In genomic region chr12:45726594-45727300, GRCh38 we compare ENCODE assay signal across 8 cellular contexts. TPM values are rescaled to one million over a fixed set of nuclear protein-coding genes. Genes with fewer than 3 reads are reported as not detected.
DNase-seq lines count a peak whose midpoint lies in the region; ATAC-seq and TF ChIP-seq lines count a peak whose summit lies in the region.

No MANE protein-coding gene starts in this region.

- intact Hi-C loops in stomach (cut with DNase I; ENCODE audit: low total_unique reads): no loop called here

- peak overlapping the region; percentile 96 for H3K9ac ChIP-seq in endodermal cell (ENCODE audit: extremely low read depth, low read length, poor library complexity, severe bottlenecking)

- 0% methylated on average over 11 to 42 of the region's 42 CpGs for WGBS in endodermal cell (ENCODE audit: insufficient coverage in 1 of 2, insufficient read length in 1 of 2), 2 experiments
- 0 to 1% (median 1%) methylated on average over 30 to 42 of the region's 42 CpGs for WGBS in stomach, 5 donors

- no peak for TF ChIP-seq EP300 in stomach (IDR thresholded peaks at IDR 0.05)

- peaks cover 5% of the 10 kb centered on the region for H3K4me1 Mint-ChIP-seq in endodermal cell

- TF ChIP-seq CTCF in LNCaP clone FGC (IDR thresholded peaks at IDR 0.05; ENCODE audit: control insufficient read depth, extremely low read depth, insufficient read depth) (no peak), endodermal cell (conservative IDR thresholded peaks at IDR 0.05) (no peak), stomach (IDR thresholded peaks at IDR 0.05) (no peak)

- no peak for TF ChIP-seq POLR2A in stomach (IDR thresholded peaks at IDR 0.05)
- TF ChIP-seq POLR2A in GM18505 (IDR thresholded peaks at IDR 0.05; ENCODE audit: borderline replicate concordance, extremely low read depth, insufficient read depth, insufficient read length): no peak

- no peaks in the 10 kb centered on the region for H3K36me3 ChIP-seq in endodermal cell (ENCODE audit: control insufficient read depth, insufficient read depth, low read length)
- no peaks in the 10 kb centered on the region for H3K36me3 ChIP-seq in stomach

- H3K27me3 Mint-ChIP-seq in endodermal cell (ENCODE audit: insufficient read depth): peaks cover 31% of the 10 kb centered on the region

- ATAC-seq in GM21825 (IDR thresholded peaks at IDR 0.05; ENCODE audit: unreplicated experiment) (no peak), GM18505 (IDR thresholded peaks at IDR 0.05; ENCODE audit: unreplicated experiment) (no peak)

- H3K9me3 ChIP-seq in endodermal cell (ENCODE audit: control insufficient read depth, low read length) (no peaks in the 10 kb centered on the region), stomach (no peaks in the 10 kb centered on the region)

- H3K27ac ChIP-seq in endodermal cell (ENCODE audit: low read depth, low read length) (peak overlapping the region; percentile 92), stomach (peak overlapping the region; percentile 91 to 100 (median 99))

- no peaks in the 10 kb centered on the region for H3K4me1 ChIP-seq in endodermal cell (ENCODE audit: control insufficient read depth, insufficient read depth, low read length)
- peaks cover 11 to 53% (median 33%) of the 10 kb centered on the region in 4 donors for H3K4me1 ChIP-seq in stomach

- H3K27me3 ChIP-seq in endodermal cell (ENCODE audit: control insufficient read depth, insufficient read depth, low read length, poor library complexity, severe bottlenecking) (peaks cover 44% of the 10 kb centered on the region), stomach (no peaks in the 10 kb centered on the region)

- peak overlapping the region; percentile 93 for H3K4me3 Mint-ChIP-seq in endodermal cell

- H3K27ac Mint-ChIP-seq in endodermal cell: peak overlapping the region; percentile 99

- no peaks in the 10 kb centered on the region for H3K9me3 Mint-ChIP-seq in endodermal cell

- H3K4me3 ChIP-seq in LNCaP clone FGC (ENCODE audit: low read depth, low read length) (peak overlapping the region; percentile 98), endodermal cell (ENCODE audit: low read length) (peak overlapping the region; percentile 98), stomach (peak overlapping the region; percentile 72 to 86 (median 84))

- DNase-seq in D341Med (ENCODE audit: low spot score) (peak; percentile 58), LNCaP clone FGC (ENCODE audit: low read depth) (no peak), endodermal cell (no peak), middle frontal gyrus (ENCODE audit: extremely low spot score, low spot score) (peak; percentile 16), stomach (peak; percentile 58)
- DNase-seq in activated CD4-positive, alpha-beta T cell treated with anti-CD3 and anti-CD28 coated beads, Interleukin-2, amount 50 U/mL, for 48 hours: peak; percentile 43 to 51

- H3K36me3 Mint-ChIP-seq in endodermal cell (ENCODE audit: low read depth): no peaks in the 10 kb centered on the region

RNA-seq across cellular contexts. Expression of gene ARID2, which starts 2.8 kb away (rescaled TPM):
- 10 to 100 TPM; 54.0 to 58.1 TPM for total RNA-seq in endodermal cell
- 34.2 TPM for polyA plus RNA-seq in endodermal cell (2013, experiment 1 of 2)
- 35.0 TPM for polyA plus RNA-seq in endodermal cell (2013, experiment 2 of 2)
- 10 to 100 TPM in 4 of 5 donors, 1 to 10 TPM in 1; 2.6 to 80.4 (median 28.5) TPM for total RNA-seq in stomach
- 1 to 10 TPM; 2.8 to 5.6 (median 4.1) TPM for polyA plus RNA-seq in stomach

Comparison
In these comparisons a context has a peak if more than half of its experiments do, and no peak if none do; other contexts are left out.
1. DNase-seq: peak in D341Med (single experiment), activated CD4-positive, alpha-beta T cell treated with anti-CD3 and anti-CD28 coated beads, Interleukin-2, amount 50 U/mL, for 48 hours (2 of 2), middle frontal gyrus (single experiment) and stomach (single experiment); none in LNCaP clone FGC (single experiment) and endodermal cell (single experiment).
2. Peak in every context shown above with its lines, with median percentiles within 50 percentile points of each other: H3K4me3 ChIP-seq.